Comparison of ENCODE assay signal across 11 cellular contexts in the genomic region with DNA sequence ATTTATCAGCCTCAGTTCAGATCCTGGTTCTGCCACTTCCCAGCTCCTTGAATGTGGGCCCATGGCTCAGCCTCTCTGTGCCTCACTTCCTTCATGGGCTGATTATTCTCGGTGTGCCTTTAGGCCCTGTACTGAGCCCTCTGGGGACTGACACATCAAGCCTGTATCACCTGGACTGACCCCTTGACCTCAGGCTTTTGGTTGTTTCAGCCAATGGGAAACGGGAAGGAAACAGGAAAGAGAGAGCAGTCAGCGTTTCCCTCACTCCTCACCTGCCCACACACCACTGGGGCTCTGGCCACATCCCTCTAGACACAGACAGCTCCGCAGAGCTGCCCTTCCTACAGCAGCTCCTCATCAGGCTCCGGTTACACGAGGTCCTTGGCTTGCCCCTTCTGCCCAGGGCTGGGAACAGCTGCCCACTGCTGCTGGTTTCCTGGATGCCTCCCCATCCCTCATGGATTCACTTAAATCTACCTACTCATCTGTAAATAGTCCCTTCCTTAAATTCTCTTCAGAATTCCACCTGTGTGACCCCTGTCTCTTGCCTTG. TPM values are rescaled to one million over a fixed set of nuclear protein-coding genes. Genes with fewer than 3 reads are reported as not detected.
DNase-seq lines count a peak whose midpoint lies in the region; ATAC-seq, FAIRE-seq and TF ChIP-seq lines count a peak whose summit lies in the region.
"Had no signal": no experiment of that assay in that cellular context is flagged by ENCODE, and none has a peak within 500 bp of the region (broad histone marks: within the 10 kb centered on the region; RNA-seq: fewer than 3 reads in every experiment).

No MANE protein-coding gene starts in this region.

- H2AFZ ChIP-seq in DND-41 (ENCODE audit: low read depth, low read length), result peak overlapping the region; percentile 54

- H3K27ac Mint-ChIP-seq in WTC11, result peak overlapping the region; percentile 3; the same call in 1 of the 2 replicates
- H3K27ac Mint-ChIP-seq in mesothelial cell of epicardium, result peak overlapping the region; percentile 22
- H3K27ac Mint-ChIP-seq in activated CD8-positive, alpha-beta T cell treated with anti-CD3 and anti-CD28 coated beads, Interleukin-2, amount 10 ng/mL, durations not matched to agents 7 days and 5 days, result no peak overlapping the region

- FAIRE-seq in HTR-8/SVneo (lab: Jason Lieb, UNC), result peak; percentile 44

- no peaks in the 10 kb centered on the region for H3K36me3 ChIP-seq in DND-41 (ENCODE audit: insufficient read depth, low read length)
- H3K36me3 ChIP-seq: BLaER1 treated with 17β-estradiol and CSF1 and Interleukin-3, amounts not matched to agents 10 nM and 100 nM had no signal

- H3K9me3 ChIP-seq in DND-41 (ENCODE audit: insufficient read depth, low read length, severe bottlenecking), result no peaks in the 10 kb centered on the region
- H3K9me3 ChIP-seq: BLaER1 treated with 17β-estradiol and CSF1 and Interleukin-3, amounts not matched to agents 10 nM and 100 nM had no signal

- H3K4me1 ChIP-seq in DND-41 (ENCODE audit: insufficient read depth, low read length), result peaks cover 86% of the 10 kb centered on the region

- no peaks in the 10 kb centered on the region for H3K79me2 ChIP-seq in DND-41 (ENCODE audit: insufficient read depth, low read length)

- H3K4me3 ChIP-seq in DND-41 (ENCODE audit: low read depth in 1 of 2, low read length in 2 of 2), result 0 out of 4 replicates have a peak overlapping the region, but pooled peaks of 1 of the 2 experiments have one; percentile 25
- H3K4me3 ChIP-seq: BLaER1 treated with 17β-estradiol and CSF1 and Interleukin-3, amounts not matched to agents 10 nM and 100 nM had no signal

- H3K4me1 Mint-ChIP-seq in WTC11 (no peaks in the 10 kb centered on the region), mesothelial cell of epicardium (peaks cover 29% of the 10 kb centered on the region)
- H3K4me1 Mint-ChIP-seq in activated CD8-positive, alpha-beta T cell treated with anti-CD3 and anti-CD28 coated beads, Interleukin-2, amount 10 ng/mL, durations not matched to agents 7 days and 5 days (ENCODE audit: low read depth), result peaks cover 28% of the 10 kb centered on the region

- ATAC-seq in DND-41 (ENCODE audit: insufficient read depth, low read depth) (no peak), WTC11 (peak; percentile 85)
- no peak for ATAC-seq in activated CD8-positive, alpha-beta T cell treated with anti-CD3 and anti-CD28 coated beads, Interleukin-2, amount 10 ng/mL, durations not matched to agents 7 days and 5 days

- no peaks in the 10 kb centered on the region for H3K27me3 Mint-ChIP-seq in WTC11 (ENCODE audit: low read depth)
- no peaks in the 10 kb centered on the region for H3K27me3 Mint-ChIP-seq in mesothelial cell of epicardium (ENCODE audit: low read depth)
- no peaks in the 10 kb centered on the region for H3K27me3 Mint-ChIP-seq in activated CD8-positive, alpha-beta T cell treated with anti-CD3 and anti-CD28 coated beads, Interleukin-2, amount 10 ng/mL, durations not matched to agents 7 days and 5 days (ENCODE audit: low read depth)

- H3K36me3 Mint-ChIP-seq in WTC11 (no peaks in the 10 kb centered on the region), mesothelial cell of epicardium (no peaks in the 10 kb centered on the region)
- no peaks in the 10 kb centered on the region for H3K36me3 Mint-ChIP-seq in activated CD8-positive, alpha-beta T cell treated with anti-CD3 and anti-CD28 coated beads, Interleukin-2, amount 10 ng/mL, durations not matched to agents 7 days and 5 days (ENCODE audit: low read depth)
- H3K36me3 Mint-ChIP-seq: naive B cell had no signal

- H3K9me3 Mint-ChIP-seq in WTC11, result no peaks in the 10 kb centered on the region
- H3K9me3 Mint-ChIP-seq in mesothelial cell of epicardium, result peaks cover 4% of the 10 kb centered on the region
- H3K9me3 Mint-ChIP-seq in activated CD8-positive, alpha-beta T cell treated with anti-CD3 and anti-CD28 coated beads, Interleukin-2, amount 10 ng/mL, durations not matched to agents 7 days and 5 days (ENCODE audit: insufficient read depth), result no peaks in the 10 kb centered on the region
- H3K9me3 Mint-ChIP-seq: naive B cell had no signal

- H3K9ac ChIP-seq in DND-41 (ENCODE audit: low read depth, low read length), result peak overlapping the region; percentile 51
- H3K9ac ChIP-seq: BLaER1 treated with 17β-estradiol and CSF1 and Interleukin-3, amounts not matched to agents 10 nM and 100 nM had no signal

- CTCF ChIA-PET in WTC11 (lab: Charles Lee), result interaction anchor here (1.4 to 3.1 kb wide), 3 partner anchors 15 to 168 kb away, joined by 3 to 21 read pairs (median 3); no protein-coding TSS in a partner anchor
- CTCF ChIA-PET in activated CD8-positive, alpha-beta T cell treated with anti-CD3 and anti-CD28 coated beads, Interleukin-2, amount 10 ng/mL, durations not matched to agents 7 days and 5 days (lab: Charles Lee), result interaction anchor here (1.5 to 3.2 kb wide), 5 partner anchors 10 to 38 kb away, joined by 4 to 17 read pairs (median 5); no protein-coding TSS in a partner anchor

- TF ChIP-seq CTCF in DND-41 (IDR thresholded peaks at IDR 0.05; ENCODE audit: borderline replicate concordance, extremely low read depth, low read length, poor library complexity, severe bottlenecking) (no peak), WTC11 (IDR thresholded peaks at IDR 0.05) (no peak), mesothelial cell of epicardium (IDR thresholded peaks at IDR 0.05; ENCODE audit: unreplicated experiment) (no peak)

- DNase-seq in DND-41 (peak; percentile 13), HTR-8/SVneo (ENCODE audit: insufficient read length, low spot score) (no peak), WTC11 (ENCODE audit: low spot score) (no peak), mesothelial cell of epicardium (ENCODE audit: low spot score in 2 of 2, unreplicated experiment in 2 of 2) (no peak), caudate nucleus (lab: John Stamatoyannopoulos, UW) (no peak), DMS153 treated with DMSO at 0.1 percent for 48 hours (lab: John Stamatoyannopoulos, UW; ENCODE audit: unreplicated experiment) (no peak)
- DNase-seq in activated CD8-positive, alpha-beta T cell treated with anti-CD3 and anti-CD28 coated beads, Interleukin-2, amount 10 ng/mL, durations not matched to agents 7 days and 5 days, result no peak
- DNase-seq: activated CD4-positive, alpha-beta T cell treated with anti-CD3 and anti-CD28 coated beads, Interleukin-2, amount 50 U/mL, for 1 hour; activated T-cell treated with anti-CD3 and anti-CD28 coated beads, Interleukin-2, amount 50 U/mL, for 48 hours; naive B cell had no signal

- peak overlapping the region; percentile 100 for H3K27ac ChIP-seq in DND-41 (ENCODE audit: low read length)
- H3K27ac ChIP-seq in caudate nucleus (ENCODE audit: low read depth, low read length), result no peak overlapping the region
- H3K27ac ChIP-seq: BLaER1 treated with 17β-estradiol and CSF1 and Interleukin-3, amounts not matched to agents 10 nM and 100 nM had no signal

- H3K4me2 ChIP-seq in DND-41 (ENCODE audit: insufficient read depth, low read length), result peak overlapping the region; percentile 57

- H4K20me1 ChIP-seq in DND-41 (ENCODE audit: insufficient read depth, low read length), result no peaks in the 10 kb centered on the region
- H4K20me1 ChIP-seq: BLaER1 treated with 17β-estradiol and CSF1 and Interleukin-3, amounts not matched to agents 10 nM and 100 nM had no signal

- POLR2A ChIA-PET in WTC11 (lab: Charles Lee), result interaction anchor here (1.2 kb wide), 1 partner anchor 36 kb away, joined by 3 read pairs; no protein-coding TSS in a partner anchor
- POLR2A ChIA-PET in activated CD8-positive, alpha-beta T cell treated with anti-CD3 and anti-CD28 coated beads, Interleukin-2, amount 10 ng/mL, durations not matched to agents 7 days and 5 days (lab: Charles Lee), result no interaction called here

- H3K4me3 Mint-ChIP-seq in WTC11, result no peak overlapping the region
- H3K4me3 Mint-ChIP-seq in mesothelial cell of epicardium, result no peak overlapping the region
- H3K4me3 Mint-ChIP-seq in activated CD8-positive, alpha-beta T cell treated with anti-CD3 and anti-CD28 coated beads, Interleukin-2, amount 10 ng/mL, durations not matched to agents 7 days and 5 days, result no peak overlapping the region
- H3K4me3 Mint-ChIP-seq: naive B cell had no signal

- no peaks in the 10 kb centered on the region for H3K27me3 ChIP-seq in DND-41 (ENCODE audit: insufficient read depth, low read length, poor library complexity)
- H3K27me3 ChIP-seq: BLaER1 treated with 17β-estradiol and CSF1 and Interleukin-3, amounts not matched to agents 10 nM and 100 nM had no signal

TF ChIP-seq in WTC11, 78 proteins besides CTCF, POLR2A, EP300 and RAD21 (continues in another document):
- no peak for TF ChIP-seq ETV6 (CRISPR knock-in tag; IDR thresholded peaks at IDR 0.05)
- TF ChIP-seq, protein P1, sequence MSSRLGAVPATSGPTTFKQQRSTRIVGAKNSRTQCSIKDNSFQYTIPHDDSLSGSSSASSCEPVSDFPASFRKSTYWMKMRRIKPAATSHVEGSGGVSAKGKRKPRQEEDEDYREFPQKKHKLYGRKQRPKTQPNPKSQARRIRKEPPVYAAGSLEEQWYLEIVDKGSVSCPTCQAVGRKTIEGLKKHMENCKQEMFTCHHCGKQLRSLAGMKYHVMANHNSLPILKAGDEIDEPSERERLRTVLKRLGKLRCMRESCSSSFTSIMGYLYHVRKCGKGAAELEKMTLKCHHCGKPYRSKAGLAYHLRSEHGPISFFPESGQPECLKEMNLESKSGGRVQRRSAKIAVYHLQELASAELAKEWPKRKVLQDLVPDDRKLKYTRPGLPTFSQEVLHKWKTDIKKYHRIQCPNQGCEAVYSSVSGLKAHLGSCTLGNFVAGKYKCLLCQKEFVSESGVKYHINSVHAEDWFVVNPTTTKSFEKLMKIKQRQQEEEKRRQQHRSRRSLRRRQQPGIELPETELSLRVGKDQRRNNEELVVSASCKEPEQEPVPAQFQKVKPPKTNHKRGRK (CRISPR knock-in tag; IDR thresholded peaks at IDR 0.05; ENCODE audit: borderline replicate concordance), result no peak
- TF ChIP-seq EMX1 (CRISPR knock-in tag; IDR thresholded peaks at IDR 0.05), result no peak
- TF ChIP-seq, protein P2, sequence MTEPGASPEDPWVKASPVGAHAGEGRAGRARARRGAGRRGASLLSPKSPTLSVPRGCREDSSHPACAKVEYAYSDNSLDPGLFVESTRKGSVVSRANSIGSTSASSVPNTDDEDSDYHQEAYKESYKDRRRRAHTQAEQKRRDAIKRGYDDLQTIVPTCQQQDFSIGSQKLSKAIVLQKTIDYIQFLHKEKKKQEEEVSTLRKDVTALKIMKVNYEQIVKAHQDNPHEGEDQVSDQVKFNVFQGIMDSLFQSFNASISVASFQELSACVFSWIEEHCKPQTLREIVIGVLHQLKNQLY (CRISPR knock-in tag; IDR thresholded peaks at IDR 0.05), result no peak

RNA-seq across cellular contexts. Expression of a gene that starts 37.0 kb away (rescaled TPM):
- total RNA-seq in WTC11 (2021) (32.2 to 50.7 TPM (median 34.2 TPM) in 3 replicates), mesothelial cell of epicardium (54.3 to 63.9 TPM (median 62.3 TPM) in 3 replicates)
- total RNA-seq in activated CD8-positive, alpha-beta T cell treated with anti-CD3 and anti-CD28 coated beads, Interleukin-2, amount 10 ng/mL, durations not matched to agents 7 days and 5 days, result 10 to 100 TPM; 33.5 to 34.6 TPM
